ENCODE assay signal across 21 cellular contexts in the genomic region with DNA sequence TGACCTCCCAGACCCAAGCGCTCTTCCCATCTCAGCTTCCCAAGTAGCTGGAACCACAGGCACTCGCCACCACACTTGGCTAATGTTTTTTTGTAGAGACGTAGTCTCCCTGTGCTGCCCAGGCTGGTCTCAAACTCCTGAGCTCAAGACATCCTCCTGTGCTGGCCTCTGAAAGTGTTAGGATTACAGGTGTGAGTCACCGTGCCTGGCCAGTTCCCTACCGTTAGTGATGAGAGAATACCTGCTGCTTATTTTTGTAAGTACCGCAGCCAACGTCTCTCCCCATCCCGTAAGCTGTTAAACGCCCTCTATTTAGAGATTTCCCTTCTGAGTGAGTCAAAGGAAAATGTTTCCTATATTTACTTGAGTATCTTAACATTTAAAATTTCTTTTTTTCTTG. TPM values are rescaled to one million over a fixed set of nuclear protein-coding genes. Genes with fewer than 3 reads are reported as not detected.
DNase-seq lines count a peak whose midpoint lies in the region; ATAC-seq and TF ChIP-seq lines count a peak whose summit lies in the region.
"Had no signal": no experiment of that assay in that cellular context is flagged by ENCODE, and none has a peak within 500 bp of the region (broad histone marks: within the 10 kb centered on the region; RNA-seq: fewer than 3 reads in every experiment).

No MANE protein-coding gene starts in this region.

- H3K9me3 ChIP-seq in Caco-2: no peaks in the 10 kb centered on the region
- H3K9me3 ChIP-seq in PC-3 (ENCODE audit: low read length): no peaks in the 10 kb centered on the region
- no peaks in the 10 kb centered on the region for H3K9me3 ChIP-seq in gastroesophageal sphincter
- H3K9me3 ChIP-seq in stomach: no peaks in the 10 kb centered on the region
- H3K9me3 ChIP-seq in GM23248 (ENCODE audit: low read depth): no peaks in the 10 kb centered on the region
- H3K9me3 ChIP-seq: BLaER1 treated with 17β-estradiol and CSF1 and Interleukin-3, amounts not matched to agents 10 nM and 100 nM; Peyer's patch had no signal

- H3K4me1 ChIP-seq in Caco-2 (peaks cover 54% of the 10 kb centered on the region), PC-3 (ENCODE audit: insufficient read depth, low read length) (peaks cover 46% of the 10 kb centered on the region), gastroesophageal sphincter (peaks cover 0 to 93% (median 10%) of the 10 kb centered on the region in 3 donors), stomach (peaks cover 15 to 80% (median 43%) of the 10 kb centered on the region in 4 donors), GM23248 (ENCODE audit: insufficient read depth) (peaks cover 9% of the 10 kb centered on the region)

- H3K36me3 ChIP-seq in Caco-2 (ENCODE audit: control insufficient read depth, insufficient read depth, low read length): no peaks in the 10 kb centered on the region
- H3K36me3 ChIP-seq in PC-3 (ENCODE audit: low read depth, low read length): no peaks in the 10 kb centered on the region
- H3K36me3 ChIP-seq in gastroesophageal sphincter: peaks cover 0 to 92% of the 10 kb centered on the region in 2 donors
- H3K36me3 ChIP-seq in stomach: peaks cover 7 to 70% (median 27%) of the 10 kb centered on the region in 4 donors
- H3K36me3 ChIP-seq in GM23248 (ENCODE audit: low read depth): no peaks in the 10 kb centered on the region
- H3K36me3 ChIP-seq: Peyer's patch had no signal

- H3K27ac Mint-ChIP-seq in Caco-2 (ENCODE audit: unreplicated experiment): peak overlapping the region; percentile 73
- H3K27ac Mint-ChIP-seq: HFFc6 had no signal

- H3K9me3 Mint-ChIP-seq in Caco-2 (ENCODE audit: unreplicated experiment): no peaks in the 10 kb centered on the region
- H3K9me3 Mint-ChIP-seq: HFFc6 had no signal

- BruUV-seq in Caco-2 (replicated peaks; lab: Mats Ljungman, UMichigan): no TSS peak
- BruUV-seq in PC-3 (replicated peaks; lab: Mats Ljungman, UMichigan): no TSS peak

- H3K9me2 ChIP-seq in PC-3 (replicated peaks; ENCODE audit: low read length) (no peaks in the 10 kb centered on the region), GM23248 (ENCODE audit: insufficient read depth) (no peaks in the 10 kb centered on the region)

- H3K79me2 ChIP-seq in PC-3 (ENCODE audit: low read length) (no peaks in the 10 kb centered on the region), GM23248 (ENCODE audit: insufficient read depth) (no peaks in the 10 kb centered on the region)

- in situ Hi-C loops in GM23248 (cut with MboI): no loop called here

- TF ChIP-seq POLR2A in gastroesophageal sphincter (IDR thresholded peaks at IDR 0.05) (no peak), stomach (IDR thresholded peaks at IDR 0.05) (no peak)

- TF ChIP-seq EP300 in gastroesophageal sphincter (IDR thresholded peaks at IDR 0.05) (no peak), stomach (IDR thresholded peaks at IDR 0.05) (no peak)

- no peak overlapping the region for H3K4me3 ChIP-seq in Caco-2 (ENCODE audit: low read depth, low read length)
- H3K4me3 ChIP-seq in PC-3 (ENCODE audit: low read length): no peak overlapping the region
- H3K4me3 ChIP-seq in gastroesophageal sphincter: no peak overlapping the region
- no peak overlapping the region for H3K4me3 ChIP-seq in stomach
- H3K4me3 ChIP-seq in GM23248: no peak overlapping the region
- H3K4me3 ChIP-seq: BLaER1 treated with 17β-estradiol and CSF1 and Interleukin-3, amounts not matched to agents 10 nM and 100 nM; K562; Peyer's patch had no signal

- H3F3A ChIP-seq in PC-3 (ENCODE audit: low read length, unreplicated experiment) (no peaks in the 10 kb centered on the region), GM23248 (ENCODE audit: insufficient read depth) (0 out of 2 replicates have a peak, but pooled peaks cover 11% of the 10 kb centered on the region)

- CTCF ChIA-PET in Caco-2 (lab: Charles Lee): no interaction called here
- CTCF ChIA-PET in PC-3 (lab: Charles Lee): no interaction called here

- peak overlapping the region; percentile 84 for H3K27ac ChIP-seq in PC-3 (ENCODE audit: low read length)
- H3K27ac ChIP-seq in gastroesophageal sphincter: peak overlapping the region in 3 of 4 donors; percentile 73 to 83 (median 77)
- peak overlapping the region; percentile 50 to 89 (median 67) for H3K27ac ChIP-seq in stomach
- no peak overlapping the region for H3K27ac ChIP-seq in GM23248
- H3K27ac ChIP-seq: BLaER1 treated with 17β-estradiol and CSF1 and Interleukin-3, amounts not matched to agents 10 nM and 100 nM; HL-60 had no signal

- peak overlapping the region; percentile 18 for H3K4me2 ChIP-seq in PC-3 (ENCODE audit: low read length)
- H3K4me2 ChIP-seq in GM23248 (ENCODE audit: unreplicated experiment): no peak overlapping the region
- H3K4me2 ChIP-seq: BLaER1 treated with 17β-estradiol and CSF1 and Interleukin-3, amounts not matched to agents 10 nM and 100 nM had no signal

- TF ChIP-seq CTCF in Caco-2 (IDR thresholded peaks at IDR 0.05; ENCODE audit: insufficient read depth in 1 of 2, low read depth in 1 of 2, low read length in 1 of 2, severe bottlenecking in 1 of 2, unreplicated experiment in 1 of 2): no peak
- no peak for TF ChIP-seq CTCF in PC-3 (conservative IDR thresholded peaks at IDR 0.05; ENCODE audit: low read depth, low read length)
- TF ChIP-seq CTCF in gastroesophageal sphincter (IDR thresholded peaks at IDR 0.05): no peak
- no peak for TF ChIP-seq CTCF in stomach (IDR thresholded peaks at IDR 0.05)

- H3K9ac ChIP-seq in PC-3 (ENCODE audit: low read length): peak overlapping the region; percentile 29; the same call in 1 of the 2 replicates
- no peak overlapping the region for H3K9ac ChIP-seq in GM23248
- H3K9ac ChIP-seq: BLaER1 treated with 17β-estradiol and CSF1 and Interleukin-3, amounts not matched to agents 10 nM and 100 nM had no signal

- WGBS in gastroesophageal sphincter (ENCODE audit: low coverage in 1 of 2), 2 donors: 56 to 74% methylated on average over 7 to 9 of the region's 9 CpGs
- 78 to 90% (median 83%) methylated on average over 9 of the region's 9 CpGs for WGBS in stomach, 5 donors
- WGBS in GM23248 (ENCODE audit: low coverage in 1 of 2, low lambda C conversion rate in 2 of 2, missing lambda C conversion rate in 2 of 2), 2 experiments: 99% methylated on average over 9 of the region's 9 CpGs

- intact Hi-C loops in Caco-2 (cut with micrococcal nuclease; ENCODE audit: unreplicated experiment): no loop called here
- intact Hi-C loops in PC-3 (cut with micrococcal nuclease): no loop called here
- intact Hi-C loops in stomach (cut with DNase I; ENCODE audit: low total_unique reads): no loop called here

- ATAC-seq in PC-3: peak; percentile 15; the same call in 1 of the 2 replicates
- ATAC-seq in gastroesophageal sphincter: no peak
- ATAC-seq in GM18867 (IDR thresholded peaks at IDR 0.05; ENCODE audit: unreplicated experiment): no peak
- ATAC-seq: K562 had no signal

- H2AFZ ChIP-seq in PC-3 (ENCODE audit: low read length) (no peak overlapping the region), GM23248 (no peak overlapping the region)

- H3K36me3 Mint-ChIP-seq in Caco-2 (ENCODE audit: insufficient read depth, unreplicated experiment): peaks cover 23% of the 10 kb centered on the region

- H3K4me1 Mint-ChIP-seq in Caco-2 (ENCODE audit: low read depth, unreplicated experiment): peaks cover 29% of the 10 kb centered on the region

- H4K20me1 ChIP-seq in PC-3 (ENCODE audit: low read length) (no peaks in the 10 kb centered on the region), GM23248 (ENCODE audit: insufficient read depth) (no peaks in the 10 kb centered on the region)

- POLR2A ChIA-PET in Caco-2 (lab: Charles Lee) (no interaction called here), PC-3 (lab: Charles Lee; ENCODE audit: unreplicated experiment) (no interaction called here)

- no peaks in the 10 kb centered on the region for H3K27me3 Mint-ChIP-seq in Caco-2 (ENCODE audit: insufficient read depth, unreplicated experiment)

- no peak overlapping the region for H3K4me3 Mint-ChIP-seq in Caco-2 (ENCODE audit: unreplicated experiment)
- H3K4me3 Mint-ChIP-seq: HFFc6 had no signal

- DNase-seq in Caco-2 (no peak), PC-3 (peak; percentile 35), stomach (no peak), KG1 (lab: John Stamatoyannopoulos, UW) (no peak), nucleus accumbens (lab: John Stamatoyannopoulos, UW) (no peak), GM23248 (no peak)
- DNase-seq: DMS 273 treated with DMSO at 0.1 percent for 48 hours, EL, GOT3, HFFc6, NCI-H1092 treated with DMSO at 0.1 percent for 48 hours, NCI-H1694, NCI-H345, NCI-H69, Right ventricle myocardium superior had no signal

- H3K27me3 ChIP-seq in Caco-2 (replicated peaks; ENCODE audit: control insufficient read depth, insufficient read depth, low read length) (no peaks in the 10 kb centered on the region), PC-3 (ENCODE audit: low read length) (no peaks in the 10 kb centered on the region), gastroesophageal sphincter (no peaks in the 10 kb centered on the region), stomach (no peaks in the 10 kb centered on the region), GM23248 (replicated peaks; ENCODE audit: insufficient read depth) (no peaks in the 10 kb centered on the region)
- H3K27me3 ChIP-seq: BLaER1 treated with 17β-estradiol and CSF1 and Interleukin-3, amounts not matched to agents 10 nM and 100 nM; Peyer's patch had no signal

RNA-seq across cellular contexts. Expression of a gene that starts 38.5 kb away (rescaled TPM):
- 417 and 506 TPM in 2 replicates for total RNA-seq in Caco-2 (2022)
- 28.2 and 48.7 TPM in 2 replicates for total RNA-seq in PC-3 (2014; rRNA removed)
- 10 to 100 TPM; 25.4 to 74.1 (median 68.5) TPM for total RNA-seq in gastroesophageal sphincter
- total RNA-seq in stomach: 100 to 1,000 TPM in 2 of 5 donors, 10 to 100 TPM in 3; 41.7 to 231 (median 83.9) TPM
- 100 to 1,000 TPM; 168 to 289 (median 277) TPM for polyA plus RNA-seq in stomach
- total RNA-seq in GM23248 (2014; rRNA removed; shearing (Covaris generic)): 16.3 and 32.0 TPM in 2 replicates
- polyA plus RNA-seq in GM23248 (2016; fragmentation: Nextera tagmentation; extraction: Ambion mirVana): 143 and 147 TPM in 2 replicates
